ENCODE assay signal across 8 cellular contexts in genomic region chr7:27201231-27202017, GRCh38. TPM values are rescaled to one million over a fixed set of nuclear protein-coding genes. Genes with fewer than 3 reads are reported as not detected.
DNase-seq lines count a peak whose midpoint lies in the region; ATAC-seq and TF ChIP-seq lines count a peak whose summit lies in the region.
"Had no signal": no experiment of that assay in that cellular context is flagged by ENCODE, and none has a peak within 500 bp of the region (broad histone marks: within the 10 kb centered on the region; RNA-seq: fewer than 3 reads in every experiment).

No MANE protein-coding gene starts in this region.

- H3K4me1 ChIP-seq in CD8-positive, alpha-beta memory T cell (ENCODE audit: insufficient read depth, low read length), result peaks cover 30% of the 10 kb centered on the region
- peaks cover 17% of the 10 kb centered on the region for H3K4me1 ChIP-seq in OCI-LY7 (ENCODE audit: insufficient read depth, low read length, poor library complexity, severe bottlenecking)

- no peaks in the 10 kb centered on the region for H3K9me2 ChIP-seq in OCI-LY7 (ENCODE audit: insufficient read depth, low read length)

- H3K4me3 ChIP-seq in CD8-positive, alpha-beta memory T cell (ENCODE audit: low read length), result no peak overlapping the region
- H3K4me3 ChIP-seq in OCI-LY7 (ENCODE audit: low read depth, low read length, poor library complexity, severe bottlenecking), result peak overlapping the region; percentile 73

- H4K20me1 ChIP-seq in OCI-LY7 (ENCODE audit: insufficient read depth, low read length), result no peaks in the 10 kb centered on the region

- H3K27ac ChIP-seq in CD8-positive, alpha-beta memory T cell (ENCODE audit: low read depth, low read length), result no peak overlapping the region
- H3K27ac ChIP-seq in OCI-LY7 (ENCODE audit: low read depth, low read length, poor library complexity, severe bottlenecking), result no peak overlapping the region

- peaks cover 85 to 90% of the 10 kb centered on the region in 2 donors for H3K27me3 Mint-ChIP-seq in CD8-positive, alpha-beta memory T cell

- no peaks in the 10 kb centered on the region for H3K36me3 ChIP-seq in CD8-positive, alpha-beta memory T cell (ENCODE audit: insufficient read depth, low read length)
- H3K36me3 ChIP-seq in OCI-LY7 (ENCODE audit: insufficient read depth, low read length), result no peaks in the 10 kb centered on the region

- H3K79me2 ChIP-seq in OCI-LY7 (ENCODE audit: insufficient read depth, low read depth, low read length), result no peaks in the 10 kb centered on the region

- POLR2A ChIA-PET in CD8-positive, alpha-beta memory T cell (lab: Charles Lee), result no interaction called here
- POLR2A ChIA-PET in OCI-LY7 (lab: Charles Lee), result interaction anchor here (0.6 kb wide), 1 partner anchor 449 kb away, joined by 3 read pairs; no protein-coding TSS in a partner anchor

- TF ChIP-seq CTCF in OCI-LY7 (conservative IDR thresholded peaks at IDR 0.05; ENCODE audit: low read length), result no peak

- BruUV-seq in OCI-LY7 (replicated peaks; lab: Mats Ljungman, UMichigan), result no TSS peak

- peaks cover 88% of the 10 kb centered on the region for H3K27me3 ChIP-seq in CD8-positive, alpha-beta memory T cell (ENCODE audit: insufficient read depth, low read length, poor library complexity, severe bottlenecking)

- peaks cover 0 to 11% (median 0%) of the 10 kb centered on the region in 5 donors for H3K9me3 Mint-ChIP-seq in CD8-positive, alpha-beta memory T cell

- CTCF ChIA-PET in CD8-positive, alpha-beta memory T cell (lab: Charles Lee), result interaction anchor here (1.0 to 1.7 kb wide), 3 partner anchors 11 to 573 kb away, joined by 3 to 4 read pairs (median 3); no protein-coding TSS in a partner anchor
- CTCF ChIA-PET in OCI-LY7 (lab: Charles Lee; ENCODE audit: unreplicated experiment), result interaction anchor here (0.6 kb wide), 1 partner anchor 22 kb away, joined by 3 read pairs; no protein-coding TSS in a partner anchor

- no peaks in the 10 kb centered on the region for H3K36me3 Mint-ChIP-seq in CD8-positive, alpha-beta memory T cell

- no peak for ATAC-seq in HG03432 (IDR thresholded peaks at IDR 0.05; ENCODE audit: unreplicated experiment)

- no peaks in the 10 kb centered on the region for H3K9me3 ChIP-seq in CD8-positive, alpha-beta memory T cell (ENCODE audit: low read length)
- H3K9me3 ChIP-seq in OCI-LY7 (ENCODE audit: low read length), result no peaks in the 10 kb centered on the region

- H3K4me2 ChIP-seq in OCI-LY7 (ENCODE audit: low read length), result peak overlapping the region; percentile 86

- H3K4me3 Mint-ChIP-seq in CD8-positive, alpha-beta memory T cell, result peak overlapping the region; percentile 22 to 81 (median 63)

- DNase-seq in CD8-positive, alpha-beta memory T cell, result no peak
- DNase-seq in OCI-LY7 (ENCODE audit: low spot score) (peak; percentile 38), left kidney (ENCODE audit: low read depth, low spot score) (peak; percentile 15), activated gamma-delta T cell (lab: John Stamatoyannopoulos, UW) (no peak), ureter (ENCODE audit: low spot score) (no peak)
- DNase-seq: hypothalamus had no signal

- peak overlapping the region; percentile 13; the same call in 1 of the 2 replicates for H2AFZ ChIP-seq in OCI-LY7 (ENCODE audit: low read length)

- H3K4me1 Mint-ChIP-seq in CD8-positive, alpha-beta memory T cell, result peaks cover 43 to 57% (median 53%) of the 10 kb centered on the region in 3 donors

- intact Hi-C loops in OCI-LY7 (cut with micrococcal nuclease; ENCODE audit: unreplicated experiment), result no loop called here

- H3K27ac Mint-ChIP-seq in CD8-positive, alpha-beta memory T cell, result peak overlapping the region in 2 of 8 donors; percentile 37 to 46

RNA-seq across cellular contexts. Expression of gene HOXA13, which starts 1.5 kb away (rescaled TPM):
- not detected for total RNA-seq in CD8-positive, alpha-beta memory T cell
- polyA plus RNA-seq in CD8-positive, alpha-beta memory T cell, result not detected
- 0.15 and 0.54 TPM in 2 replicates for total RNA-seq in OCI-LY7 (2014; rRNA removed; shearing (Covaris generic))
- 0.18 and 0.32 TPM in 2 replicates for total RNA-seq in OCI-LY7 (2022)
- total RNA-seq in ureter, result 15.6 TPM
- total RNA-seq: activated CD8-positive, alpha-beta memory T cell treated with anti-CD3 and anti-CD28 coated beads for 36 hours had no signal

RNA-seq across cellular contexts. Expression of gene HOXA11, which starts 16.4 kb away (rescaled TPM):
- not detected for total RNA-seq in CD8-positive, alpha-beta memory T cell
- polyA plus RNA-seq in CD8-positive, alpha-beta memory T cell, result not detected
- total RNA-seq in OCI-LY7 (2014; rRNA removed; shearing (Covaris generic)), result not detected in 2 replicates
- not detected in 2 replicates for total RNA-seq in OCI-LY7 (2022)
- total RNA-seq in ureter, result 16.6 TPM
- total RNA-seq: activated CD8-positive, alpha-beta memory T cell treated with anti-CD3 and anti-CD28 coated beads for 36 hours had no signal

RNA-seq across cellular contexts. Expression of gene HOXA10, which starts 27.3 kb away (rescaled TPM):
- not detected for total RNA-seq in CD8-positive, alpha-beta memory T cell
- 0.09 TPM for polyA plus RNA-seq in CD8-positive, alpha-beta memory T cell
- total RNA-seq in OCI-LY7 (2014; rRNA removed; shearing (Covaris generic)), result not detected in 2 replicates
- total RNA-seq in OCI-LY7 (2022), result not detected in 2 replicates
- total RNA-seq in ureter, result 15.3 TPM

RNA-seq across cellular contexts. Expression of gene HOXA9, which starts 36.1 kb away (rescaled TPM):
- total RNA-seq in CD8-positive, alpha-beta memory T cell, result not detected
- polyA plus RNA-seq in CD8-positive, alpha-beta memory T cell, result not detected
- total RNA-seq in OCI-LY7 (2014; rRNA removed; shearing (Covaris generic)), result not detected in 2 replicates
- total RNA-seq in OCI-LY7 (2022) (not detected in 2 replicates), ureter (7.4 TPM)
- total RNA-seq: activated CD8-positive, alpha-beta memory T cell treated with anti-CD3 and anti-CD28 coated beads for 36 hours had no signal

RNA-seq across cellular contexts. Expression of gene EVX1, which starts 41.2 kb away (rescaled TPM):
- not detected for total RNA-seq in CD8-positive, alpha-beta memory T cell
- not detected for polyA plus RNA-seq in CD8-positive, alpha-beta memory T cell
- not detected in 2 replicates for total RNA-seq in OCI-LY7 (2014; rRNA removed; shearing (Covaris generic))
- total RNA-seq in OCI-LY7 (2022), result not detected in 2 replicates
- 5.6 TPM for total RNA-seq in ureter
- total RNA-seq: activated CD8-positive, alpha-beta memory T cell treated with anti-CD3 and anti-CD28 coated beads for 36 hours had no signal

Comparison
In these comparisons a context has a peak if more than half of its experiments do, and no peak if none do; other contexts are left out.
1. DNase-seq: peak in OCI-LY7 (single experiment) and left kidney (single experiment); none in CD8-positive, alpha-beta memory T cell (0 of 5), activated gamma-delta T cell (single experiment) and ureter (single experiment).
2. RNA of gene HOXA13, which starts 1.5 kb away (total RNA-seq): 15.6 TPM in ureter (single experiment); 0.15 to 0.54 TPM in OCI-LY7 and not detected in CD8-positive, alpha-beta memory T cell; every median in the first group is over 10 times any median in the second.
3. RNA of gene HOXA11, which starts 16.4 kb away (total RNA-seq): 16.6 TPM in ureter (single experiment); not detected in CD8-positive, alpha-beta memory T cell and not detected in OCI-LY7; every median in the first group is over 10 times any median in the second.
4. RNA of gene HOXA10, which starts 27.3 kb away (total RNA-seq): 15.3 TPM in ureter (single experiment); not detected in OCI-LY7 and not detected in CD8-positive, alpha-beta memory T cell; every median in the first group is over 10 times any median in the second.